ENCODE assay signal across 16 cellular contexts in genomic region chr2:11802782-11803191, GRCh38. TPM values are rescaled to one million over a fixed set of nuclear protein-coding genes. Genes with fewer than 3 reads are reported as not detected.
DNase-seq lines count a peak whose midpoint lies in the region; ATAC-seq and TF ChIP-seq lines count a peak whose summit lies in the region.
"Had no signal": no experiment of that assay in that cellular context is flagged by ENCODE, and none has a peak within 500 bp of the region (broad histone marks: within the 10 kb centered on the region; RNA-seq: fewer than 3 reads in every experiment).

No MANE protein-coding gene starts in this region.

- peaks cover 46% of the 10 kb centered on the region for H3K36me3 ChIP-seq in IMR-90 (ENCODE audit: control insufficient read depth, insufficient read depth, low read length)
- peaks cover 6 to 87% of the 10 kb centered on the region in 2 donors for H3K36me3 ChIP-seq in gastrocnemius medialis

- H2AK9ac ChIP-seq in IMR-90 (replicated peaks; ENCODE audit: low read depth, low read length, poor library complexity), result no peak overlapping the region

- ATAC-seq in IMR-90 (ENCODE audit: low read depth) (peak; percentile 44), gastrocnemius medialis (no peak)
- ATAC-seq: activated CD8-positive, alpha-beta T cell treated with anti-CD3 and anti-CD28 coated beads, Interleukin-2, amount 10 ng/mL, durations not matched to agents 7 days and 5 days; left lobe of liver; Panc1; upper lobe of right lung had no signal

- POLR2A ChIA-PET in IMR-90 (lab: Charles Lee; ENCODE audit: unreplicated experiment), result no interaction called here

- TF ChIP-seq RAD21 in IMR-90 (IDR thresholded peaks at IDR 0.05; ENCODE audit: low read length), result no peak

- no peak overlapping the region for H2BK20ac ChIP-seq in IMR-90 (ENCODE audit: low read depth, low read length)

- H2BK15ac ChIP-seq in IMR-90 (ENCODE audit: low read depth, low read length), result no peak overlapping the region

- H3K4me2 ChIP-seq in IMR-90 (ENCODE audit: low read depth, low read length), result no peak overlapping the region

- H3K27ac ChIP-seq in IMR-90 (ENCODE audit: insufficient read depth, low read length) (no peak overlapping the region), gastrocnemius medialis (peak overlapping the region in 3 of 4 donors; percentile 6 to 59 (median 45))
- H3K27ac ChIP-seq: spleen, upper lobe of right lung had no signal

- no peaks in the 10 kb centered on the region for H3K9me3 ChIP-seq in IMR-90 (ENCODE audit: control insufficient read depth, insufficient read depth, low read length)
- H3K9me3 ChIP-seq in gastrocnemius medialis, result no peaks in the 10 kb centered on the region
- H3K9me3 ChIP-seq: spleen, upper lobe of right lung had no signal

- H3K4ac ChIP-seq in IMR-90 (ENCODE audit: low read depth, low read length), result no peak overlapping the region

- H3K9ac ChIP-seq in IMR-90 (ENCODE audit: low read depth, low read length), result no peak overlapping the region

- no TSS peak for BruUV-seq in IMR-90 (replicated peaks; lab: Mats Ljungman, UMichigan)

- no peak overlapping the region for H3K56ac ChIP-seq in IMR-90 (ENCODE audit: extremely low read depth, insufficient read depth, low read length)

- peaks cover 9% of the 10 kb centered on the region for H3K9me1 ChIP-seq in IMR-90 (ENCODE audit: insufficient read depth, low read length)

- dilution Hi-C loops in IMR-90 (cut with HindIII; ENCODE audit: low sequenced_read_pairs, unreplicated experiment), result no loop called here

- H3K23ac ChIP-seq in IMR-90 (ENCODE audit: low read depth, low read length), result no peak overlapping the region

- H4K91ac ChIP-seq in IMR-90 (ENCODE audit: insufficient read depth, low read depth, low read length), result no peak overlapping the region

- H4K20me1 ChIP-seq in IMR-90 (ENCODE audit: insufficient read depth, low read length), result no peaks in the 10 kb centered on the region

- H3K4me1 ChIP-seq in IMR-90 (ENCODE audit: control insufficient read depth, insufficient read depth, low read length), result 0 out of 2 replicates have a peak, but pooled peaks cover 2% of the 10 kb centered on the region
- peaks cover 15 to 24% of the 10 kb centered on the region in 2 donors for H3K4me1 ChIP-seq in gastrocnemius medialis
- H3K4me1 ChIP-seq: upper lobe of right lung had no signal

- in situ Hi-C loops in IMR-90 (cut with MboI; ENCODE audit: low sequenced_read_pairs) (no loop called here), astrocyte of the cerebellum (cut with HindIII; ENCODE audit: low sequenced_read_pairs) (no loop called here), gastrocnemius medialis (cut with MboI; ENCODE audit: low sequenced_read_pairs in 4 of 4) (no loop called here), G401 (cut with HindIII; ENCODE audit: low sequenced_read_pairs) (no loop called here)

- H3K4me3 ChIP-seq in IMR-90 (ENCODE audit: insufficient read depth, low read depth, low read length) (no peak overlapping the region), astrocyte of the cerebellum (ENCODE audit: low read depth, low read length) (no peak overlapping the region), gastrocnemius medialis (no peak overlapping the region)
- H3K4me3 ChIP-seq: spleen, upper lobe of right lung had no signal

- no peak overlapping the region for H2BK5ac ChIP-seq in IMR-90 (ENCODE audit: low read depth, low read length, poor library complexity, severe bottlenecking)

- peak; percentile 63 for DNase-seq in IMR-90
- peak; percentile 42 for DNase-seq in astrocyte of the cerebellum (ENCODE audit: low read depth)
- peak; percentile 51 for DNase-seq in fibroblast of the conjunctiva (ENCODE audit: low read depth)
- no peak for DNase-seq in gastrocnemius medialis
- DNase-seq in globus pallidus (ENCODE audit: low spot score), result no peak
- DNase-seq in G401 (ENCODE audit: low spot score), result no peak
- DNase-seq in NCI-H128 (lab: John Stamatoyannopoulos, UW; ENCODE audit: unreplicated experiment), result no peak
- no peak for DNase-seq in RPMI8226
- DNase-seq: activated CD8-positive, alpha-beta T cell treated with anti-CD3 and anti-CD28 coated beads, Interleukin-2, amount 10 ng/mL, durations not matched to agents 7 days and 5 days; NCI-H1048; NCI-H69; spleen; stimulated activated naive CD4-positive, alpha-beta T cell; upper lobe of right lung had no signal

- H3K27me3 ChIP-seq in IMR-90 (ENCODE audit: control insufficient read depth, insufficient read depth, low read length) (no peaks in the 10 kb centered on the region), gastrocnemius medialis (no peaks in the 10 kb centered on the region)
- H3K27me3 ChIP-seq: spleen, upper lobe of right lung had no signal

- H3K14ac ChIP-seq in IMR-90 (replicated peaks; ENCODE audit: low read depth, low read length), result no peak overlapping the region

- no peak overlapping the region for H4K8ac ChIP-seq in IMR-90 (ENCODE audit: low read depth in 2 of 2, low read length in 2 of 2)

- CTCF ChIA-PET in IMR-90 (lab: Yijun Ruan, JAX), result no interaction called here

- H3K18ac ChIP-seq in IMR-90 (ENCODE audit: low read depth, low read length), result no peak overlapping the region

- no peak overlapping the region for H4K5ac ChIP-seq in IMR-90 (ENCODE audit: low read depth, low read length)

- H2AFZ ChIP-seq in IMR-90 (replicated peaks; ENCODE audit: low read length, poor library complexity), result no peak overlapping the region

- no peak overlapping the region for H2BK120ac ChIP-seq in IMR-90 (ENCODE audit: low read depth, low read length)

- no peak for TF ChIP-seq CTCF in IMR-90 (conservative IDR thresholded peaks at IDR 0.05; ENCODE audit: low read depth, low read length)
- TF ChIP-seq CTCF in astrocyte of the cerebellum (IDR thresholded peaks at IDR 0.05; ENCODE audit: low read depth, low read length, missing control alignments), result no peak
- no peak for TF ChIP-seq CTCF in gastrocnemius medialis (IDR thresholded peaks at IDR 0.05 in 4 of 5, conservative IDR thresholded peaks at IDR 0.05 in 1 of 5)

- H2AK5ac ChIP-seq in IMR-90 (ENCODE audit: low read depth, low read length), result no peak overlapping the region

- no peaks in the 10 kb centered on the region for H3K79me1 ChIP-seq in IMR-90 (ENCODE audit: low read depth in 1 of 2, low read length in 2 of 2)

- WGBS in IMR-90 (ENCODE audit: extremely low coverage in 2 of 2, insufficient read length in 1 of 2), 2 experiments, result 92% methylated on average over 2 of the region's 11 CpGs; no CpG with 5 or more reads in 1 of the 2 experiments

- intact Hi-C loops in IMR-90 (cut with micrococcal nuclease) (no loop called here), gastrocnemius medialis (cut with DNase I; ENCODE audit: low total_unique reads) (no loop called here)

- TF ChIP-seq POLR2A in IMR-90 (IDR thresholded peaks at IDR 0.05; ENCODE audit: low read depth, low read length) (no peak), gastrocnemius medialis (IDR thresholded peaks at IDR 0.05) (no peak)

TF ChIP-seq in IMR-90, 13 proteins besides CTCF, POLR2A, EP300 and RAD21:
- TF ChIP-seq CEBPB (IDR thresholded peaks at IDR 0.05; ENCODE audit: low read depth, low read length), result no peak
- no peak for TF ChIP-seq RCOR1 (IDR thresholded peaks at IDR 0.05; ENCODE audit: insufficient replicate concordance, low read length)
- TF ChIP-seq SMC3 (IDR thresholded peaks at IDR 0.05; ENCODE audit: low read depth, low read length), result no peak
- TF ChIP-seq MAZ (IDR thresholded peaks at IDR 0.05; ENCODE audit: borderline replicate concordance, low read depth, low read length), result no peak
- no peak for TF ChIP-seq CHD1 (IDR thresholded peaks at IDR 0.05; ENCODE audit: low read depth, low read length)
- no peak for TF ChIP-seq MAFK (IDR thresholded peaks at IDR 0.05; ENCODE audit: low read depth, low read length)
- TF ChIP-seq FOS (IDR thresholded peaks at IDR 0.05; ENCODE audit: low read depth, low read length), result no peak
- TF ChIP-seq NFE2L2 (IDR thresholded peaks at IDR 0.05; ENCODE audit: low read depth, low read length), result no peak
- TF ChIP-seq MXI1 (IDR thresholded peaks at IDR 0.05; ENCODE audit: borderline replicate concordance, low read depth, low read length), result no peak
- TF ChIP-seq BHLHE40 (IDR thresholded peaks at IDR 0.05; ENCODE audit: low read depth, low read length), result no peak
- TF ChIP-seq, protein P1, sequence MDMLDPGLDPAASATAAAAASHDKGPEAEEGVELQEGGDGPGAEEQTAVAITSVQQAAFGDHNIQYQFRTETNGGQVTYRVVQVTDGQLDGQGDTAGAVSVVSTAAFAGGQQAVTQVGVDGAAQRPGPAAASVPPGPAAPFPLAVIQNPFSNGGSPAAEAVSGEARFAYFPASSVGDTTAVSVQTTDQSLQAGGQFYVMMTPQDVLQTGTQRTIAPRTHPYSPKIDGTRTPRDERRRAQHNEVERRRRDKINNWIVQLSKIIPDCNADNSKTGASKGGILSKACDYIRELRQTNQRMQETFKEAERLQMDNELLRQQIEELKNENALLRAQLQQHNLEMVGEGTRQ (IDR thresholded peaks at IDR 0.05; ENCODE audit: low read depth, low read length), result no peak
- TF ChIP-seq, protein P2, sequence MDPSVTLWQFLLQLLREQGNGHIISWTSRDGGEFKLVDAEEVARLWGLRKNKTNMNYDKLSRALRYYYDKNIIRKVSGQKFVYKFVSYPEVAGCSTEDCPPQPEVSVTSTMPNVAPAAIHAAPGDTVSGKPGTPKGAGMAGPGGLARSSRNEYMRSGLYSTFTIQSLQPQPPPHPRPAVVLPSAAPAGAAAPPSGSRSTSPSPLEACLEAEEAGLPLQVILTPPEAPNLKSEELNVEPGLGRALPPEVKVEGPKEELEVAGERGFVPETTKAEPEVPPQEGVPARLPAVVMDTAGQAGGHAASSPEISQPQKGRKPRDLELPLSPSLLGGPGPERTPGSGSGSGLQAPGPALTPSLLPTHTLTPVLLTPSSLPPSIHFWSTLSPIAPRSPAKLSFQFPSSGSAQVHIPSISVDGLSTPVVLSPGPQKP (IDR thresholded peaks at IDR 0.05; ENCODE audit: borderline replicate concordance, low read depth, low read length), result no peak
- TF ChIP-seq RFX5 (IDR thresholded peaks at IDR 0.05; ENCODE audit: low read depth, low read length), result no peak

RNA-seq across cellular contexts. Expression of gene LPIN1, which starts 56.4 kb away (rescaled TPM):
- total RNA-seq in IMR-90 (2012; rRNA removed), result 21.3 and 21.7 TPM in 2 replicates
- polyA plus RNA-seq in IMR-90 (2012; rRNA removed), result 24.4 and 25.1 TPM in 2 replicates
- 10.6 and 12.6 TPM in 2 replicates for polyA plus RNA-seq in IMR-90 (2012; cell fraction: cytosol; rRNA removed)
- 32.0 and 74.8 TPM in 2 replicates for polyA plus RNA-seq in IMR-90 (2012; cell fraction: nucleus; rRNA removed; ENCODE audit: low replicate concordance)
- total RNA-seq in gastrocnemius medialis, result 100 to 1,000 TPM; 292 to 606 (median 472) TPM
- total RNA-seq in G401 (2014; rRNA removed; shearing (Covaris generic)), result 12.7 and 30.4 TPM in 2 replicates

Comparison
In these comparisons a context has a peak if more than half of its experiments do, and no peak if none do; other contexts are left out.
1. DNase-seq: peak in IMR-90 (single experiment), astrocyte of the cerebellum (single experiment) and fibroblast of the conjunctiva (single experiment); none in gastrocnemius medialis (0 of 2), globus pallidus (single experiment), G401 (single experiment), NCI-H128 (single experiment) and RPMI8226 (single experiment).